Comparison of ENCODE assay signal across 40 cellular contexts in the genomic region with DNA sequence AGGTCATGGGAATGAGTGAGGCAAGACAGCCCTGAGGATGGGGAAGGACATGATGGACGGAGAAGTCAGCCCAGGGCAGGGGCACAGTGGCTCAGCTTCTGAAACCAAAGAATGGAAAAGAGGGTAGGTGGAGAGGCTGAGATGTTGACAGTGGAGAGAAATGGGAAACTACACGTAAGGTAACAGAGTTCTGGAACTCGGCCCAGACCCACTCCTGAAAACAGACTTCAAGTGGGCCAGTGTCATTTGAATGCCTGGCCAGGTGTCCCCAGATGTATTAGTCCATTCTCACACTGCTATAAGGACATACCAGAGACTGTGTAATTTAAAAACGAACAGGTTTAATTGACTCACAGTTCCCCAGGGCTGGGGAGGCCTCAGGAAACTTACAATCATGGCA. TPM values are rescaled to one million over a fixed set of nuclear protein-coding genes. Genes with fewer than 3 reads are reported as not detected.
"Had no signal": no experiment of that assay in that cellular context is flagged by ENCODE, and none has a peak within 500 bp of the region (broad histone marks: within the 10 kb centered on the region; RNA-seq: fewer than 3 reads in every experiment).

No MANE protein-coding gene starts in this region.

- FAIRE-seq: bronchial epithelial cell had no signal

- H3K27ac ChIP-seq: Peyer's patch, WERI-Rb-1 had no signal

- H3K27ac Mint-ChIP-seq: activated CD4-positive, alpha-beta memory T cell treated with anti-CD3 and anti-CD28 coated beads, Interleukin-2, amount 10 ng/mL, durations not matched to agents 7 days and 5 days; activated CD8-positive, alpha-beta memory T cell treated with anti-CD3 and anti-CD28 coated beads, Interleukin-2, amount 10 ng/mL, durations not matched to agents 7 days and 5 days; activated naive CD4-positive, alpha-beta T cell treated with anti-CD3 and anti-CD28 coated beads, Interleukin-2, amount 10 ng/mL, durations not matched to agents 7 days and 5 days; activated naive CD8-positive, alpha-beta T cell; activated naive CD8-positive, alpha-beta T cell treated with anti-CD3 and anti-CD28 coated beads, Interleukin-2, amount 50 U/mL, for 24 hours; brain had no signal

- H3K4me3 ChIP-seq: MG63, Peyer's patch had no signal

- DNase-seq: activated CD4-positive, alpha-beta memory T cell treated with anti-CD3 and anti-CD28 coated beads, Interleukin-2, amount 10 ng/mL, durations not matched to agents 7 days and 5 days; activated CD4-positive, alpha-beta T cell treated with anti-CD3 and anti-CD28 coated beads for 1 hour; activated CD4-positive, alpha-beta T cell treated with anti-CD3 and anti-CD28 coated beads for 48 hours; activated CD4-positive, CD25-positive, alpha-beta regulatory T cell; activated CD8-positive, alpha-beta memory T cell treated with anti-CD3 and anti-CD28 coated beads for 24 hours; activated CD8-positive, alpha-beta memory T cell treated with anti-CD3 and anti-CD28 coated beads, Interleukin-2, amount 10 ng/mL, durations not matched to agents 7 days and 5 days; activated CD8-positive, alpha-beta memory T cell treated with anti-CD3 and anti-CD28 coated beads, Interleukin-2, amount 50 U/mL, for 48 hours; activated effector memory CD4-positive, alpha-beta T cell treated with Interleukin-2 at 50 U/mL for 16 hours; activated naive CD4-positive, alpha-beta T cell treated with anti-CD3 and anti-CD28 coated beads, Interleukin-2, amount 10 ng/mL, durations not matched to agents 7 days and 5 days; activated naive CD8-positive, alpha-beta T cell treated with anti-CD3 and anti-CD28 coated beads, Interleukin-2, amount 50 U/mL, for 24 hours; activated T-cell treated with anti-CD3 and anti-CD28 coated beads, Interleukin-2, amount 50 U/mL, for 48 hours; anterior cingulate cortex; caudate nucleus; cerebellar nuclear complex; Kasumi-1; KG1; MG63; NCI-H1048; NCI-H1105 treated with DMSO at 0.1 percent for 48 hours; NCI-H1436 treated with DMSO at 0.1 percent for 48 hours; NCI-H1694 treated with DMSO at 0.1 percent for 48 hours; NCI-H2081; NCI-H2171 treated with DMSO at 0.1 percent for 48 hours; NCI-H2227 treated with DMSO at 0.1 percent for 48 hours; NCI-H446; NCI-H510A treated with DMSO at 0.1 percent for 48 hours; NCI-H526 treated with DMSO at 0.1 percent for 48 hours; NCI-H774; PC-3; Peyer's patch; RPMI8226; SIG-M5; T-helper 1 cell; T-helper 2 cell; T-helper 9 cell; WERI-Rb-1 had no signal

- H3K9me3 Mint-ChIP-seq: activated naive CD4-positive, alpha-beta T cell treated with anti-CD3 and anti-CD28 coated beads, Interleukin-2, amount 10 ng/mL, durations not matched to agents 7 days and 5 days; activated naive CD8-positive, alpha-beta T cell treated with anti-CD3 and anti-CD28 coated beads, Interleukin-2, amount 50 U/mL, for 24 hours had no signal

- ATAC-seq: activated CD8-positive, alpha-beta memory T cell treated with anti-CD3 and anti-CD28 coated beads, Interleukin-2, amount 10 ng/mL, durations not matched to agents 7 days and 5 days; activated naive CD8-positive, alpha-beta T cell treated with anti-CD3 and anti-CD28 coated beads, Interleukin-2, amount 50 U/mL, for 24 hours; PC-3; SK-N-SH treated with all-trans-retinoic acid at 6 μM for 48 hours had no signal

- H3K36me3 Mint-ChIP-seq: activated CD8-positive, alpha-beta memory T cell treated with anti-CD3 and anti-CD28 coated beads, Interleukin-2, amount 10 ng/mL, durations not matched to agents 7 days and 5 days; activated naive CD4-positive, alpha-beta T cell treated with anti-CD3 and anti-CD28 coated beads, Interleukin-2, amount 10 ng/mL, durations not matched to agents 7 days and 5 days; activated naive CD8-positive, alpha-beta T cell; brain had no signal

- H3K4me3 Mint-ChIP-seq: activated CD4-positive, alpha-beta memory T cell treated with anti-CD3 and anti-CD28 coated beads, Interleukin-2, amount 10 ng/mL, durations not matched to agents 7 days and 5 days; activated CD8-positive, alpha-beta memory T cell treated with anti-CD3 and anti-CD28 coated beads, Interleukin-2, amount 10 ng/mL, durations not matched to agents 7 days and 5 days; activated naive CD4-positive, alpha-beta T cell treated with anti-CD3 and anti-CD28 coated beads, Interleukin-2, amount 10 ng/mL, durations not matched to agents 7 days and 5 days; activated naive CD8-positive, alpha-beta T cell; activated naive CD8-positive, alpha-beta T cell treated with anti-CD3 and anti-CD28 coated beads, Interleukin-2, amount 50 U/mL, for 24 hours; brain had no signal

- H3K4me1 Mint-ChIP-seq: activated naive CD4-positive, alpha-beta T cell treated with anti-CD3 and anti-CD28 coated beads, Interleukin-2, amount 10 ng/mL, durations not matched to agents 7 days and 5 days had no signal

- H3K9me3 ChIP-seq: MG63, Peyer's patch had no signal

- H3K36me3 ChIP-seq: MG63, Peyer's patch, WERI-Rb-1 had no signal

RNA-seq across cellular contexts. Expression of gene FHAD1, which starts 40.0 kb away (rescaled TPM):
- total RNA-seq: activated CD8-positive, alpha-beta memory T cell treated with anti-CD3 and anti-CD28 coated beads, Interleukin-2, amount 10 ng/mL, durations not matched to agents 7 days and 5 days; bronchial epithelial cell had no signal
